ENCODE assay signal across 8 cellular contexts in the genomic region with DNA sequence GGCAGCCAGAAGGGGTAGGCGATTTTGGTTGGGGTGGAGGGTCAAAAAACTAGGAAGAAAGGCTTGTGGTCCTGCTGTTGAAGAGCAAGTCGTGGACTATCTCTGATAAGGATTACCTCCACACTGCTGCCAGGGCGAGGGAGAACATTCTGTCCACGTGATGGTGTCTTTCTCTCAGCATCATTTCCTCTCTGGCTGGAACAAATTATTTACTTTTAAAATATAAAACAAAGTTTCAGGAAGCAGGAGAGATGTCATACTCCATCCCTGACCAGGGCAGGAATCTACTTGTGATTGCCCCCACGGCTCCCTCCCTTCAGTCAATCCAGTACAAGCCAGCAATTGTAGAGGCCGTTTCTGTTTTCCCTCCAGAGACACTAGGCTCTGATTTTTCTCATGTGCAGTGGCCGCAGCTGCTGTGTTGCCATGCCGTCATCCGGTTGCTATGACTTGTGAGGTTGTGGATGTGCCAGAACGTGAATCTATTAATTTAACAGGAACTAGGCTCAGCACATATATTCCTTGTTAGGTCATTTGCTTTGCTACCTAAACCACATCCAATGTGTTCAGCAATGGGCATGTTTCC.
DNase-seq lines count a peak whose midpoint lies in the region; ATAC-seq and TF ChIP-seq lines count a peak whose summit lies in the region.

No MANE protein-coding gene starts in this region.

- intact Hi-C loops in IMR-90 (cut with micrococcal nuclease) (loop anchor here (1.0 to 5.0 kb wide), 3 partner anchors 38 to 512 kb away; a partner anchor contains a TSS), right lobe of liver (cut with DNase I) (loop anchor here in 1 of 2 donors (5.0 kb wide), 1 partner anchor 38 kb away; no protein-coding TSS in a partner anchor)

- H2BK5ac ChIP-seq in IMR-90 (ENCODE audit: low read depth, low read length, poor library complexity, severe bottlenecking), result peak overlapping the region; percentile 73

- peak overlapping the region; percentile 92 for H3K23ac ChIP-seq in IMR-90 (ENCODE audit: low read depth, low read length)

- H4K20me1 ChIP-seq in IMR-90 (ENCODE audit: insufficient read depth, low read length), result peaks cover 7% of the 10 kb centered on the region

- no peaks in the 10 kb centered on the region for H3K9me3 Mint-ChIP-seq in activated T-cell treated with anti-CD3 and anti-CD28 coated beads, Interleukin-2, amount 50 U/mL, for 72 hours

- peaks cover 18 to 39% of the 10 kb centered on the region in 2 experiments for H3K79me1 ChIP-seq in IMR-90 (ENCODE audit: low read depth in 1 of 2, low read length in 2 of 2)

- peak overlapping the region; percentile 28; the same call in 1 of the 2 replicates for H3K18ac ChIP-seq in IMR-90 (ENCODE audit: low read depth, low read length)

- peaks cover 37% of the 10 kb centered on the region for H3K4me1 Mint-ChIP-seq in activated T-cell treated with anti-CD3 and anti-CD28 coated beads, Interleukin-2, amount 50 U/mL, for 72 hours (ENCODE audit: low read depth)

- no peaks in the 10 kb centered on the region for H3K36me3 ChIP-seq in IMR-90 (ENCODE audit: control insufficient read depth, insufficient read depth, low read length)
- no peaks in the 10 kb centered on the region for H3K36me3 ChIP-seq in right lobe of liver
- H3K36me3 ChIP-seq in suprapubic skin, result no peaks in the 10 kb centered on the region

- H2AFZ ChIP-seq in IMR-90 (replicated peaks; ENCODE audit: low read length, poor library complexity), result peak overlapping the region; percentile 87

- H2BK20ac ChIP-seq in IMR-90 (ENCODE audit: low read depth, low read length), result peak overlapping the region; percentile 95

- peak overlapping the region; percentile 33; the same call in 1 of the 2 replicates for H3K4me2 ChIP-seq in IMR-90 (ENCODE audit: low read depth, low read length)

- no TSS peak for BruUV-seq in IMR-90 (replicated peaks; lab: Mats Ljungman, UMichigan)

- peak overlapping the region; percentile 94 for H2BK120ac ChIP-seq in IMR-90 (ENCODE audit: low read depth, low read length)

- no peaks in the 10 kb centered on the region for H3K27me3 Mint-ChIP-seq in activated T-cell treated with anti-CD3 and anti-CD28 coated beads, Interleukin-2, amount 50 U/mL, for 72 hours (ENCODE audit: low read depth)

- H2AK9ac ChIP-seq in IMR-90 (replicated peaks; ENCODE audit: low read depth, low read length, poor library complexity), result peak overlapping the region; percentile 87

- H3K4ac ChIP-seq in IMR-90 (ENCODE audit: low read depth, low read length), result peak overlapping the region; percentile 96

- dilution Hi-C loops in IMR-90 (cut with HindIII; ENCODE audit: low sequenced_read_pairs, unreplicated experiment), result no loop called here

- peak overlapping the region; percentile 65; the same call in 2 of the 3 replicates for H2BK15ac ChIP-seq in IMR-90 (ENCODE audit: low read depth, low read length)

- DNase-seq in IMR-90 (peak; percentile 97), cardiac fibroblast (ENCODE audit: low read depth in 2 of 2) (peak; percentile 96 to 97), right lobe of liver (peak in 1 of 3 donors; percentile 51), suprapubic skin (ENCODE audit: low spot score in 2 of 2) (peak in 1 of 2 donors; percentile 86), LoVo (ENCODE audit: low spot score) (no peak), omental fat pad (ENCODE audit: low spot score) (no peak), NCI-H146 (lab: John Stamatoyannopoulos, UW) (no peak)
- no peak for DNase-seq in activated T-cell treated with anti-CD3 and anti-CD28 coated beads, Interleukin-2, amount 50 U/mL, for 72 hours

- peak; percentile 59 for TF ChIP-seq EP300 in suprapubic skin (IDR thresholded peaks at IDR 0.05)

- peaks cover 17% of the 10 kb centered on the region for H3K9me1 ChIP-seq in IMR-90 (ENCODE audit: insufficient read depth, low read length)

- WGBS in IMR-90 (ENCODE audit: extremely low coverage in 2 of 2, insufficient read length in 1 of 2), 2 experiments, result no CpG with 5 or more reads among the region's 10 CpGs
- WGBS in right lobe of liver (ENCODE audit: insufficient coverage, low coverage, low lambda C conversion rate, missing lambda C conversion rate), result 57% methylated on average over 9 of the region's 10 CpGs
- 25% methylated on average over 10 of the region's 10 CpGs for WGBS in suprapubic skin

- H3K27ac ChIP-seq in IMR-90 (ENCODE audit: insufficient read depth, low read length) (peak overlapping the region; percentile 79), right lobe of liver (peak overlapping the region; percentile 39 to 99 (median 61)), suprapubic skin (peak overlapping the region; percentile 99)

- H3K9me3 ChIP-seq in IMR-90 (ENCODE audit: control insufficient read depth, insufficient read depth, low read length) (no peaks in the 10 kb centered on the region), right lobe of liver (no peaks in the 10 kb centered on the region), suprapubic skin (no peaks in the 10 kb centered on the region)

- peaks cover 0 to 7% of the 10 kb centered on the region in 2 donors for H3K36me3 Mint-ChIP-seq in activated T-cell treated with anti-CD3 and anti-CD28 coated beads, Interleukin-2, amount 50 U/mL, for 72 hours (ENCODE audit: insufficient read depth in 2 of 2)

- H3K9ac ChIP-seq in IMR-90 (ENCODE audit: low read depth, low read length), result peak overlapping the region; percentile 28

- H3K56ac ChIP-seq in IMR-90 (ENCODE audit: extremely low read depth, insufficient read depth, low read length), result peak overlapping the region; percentile 46

- POLR2A ChIA-PET in IMR-90 (lab: Charles Lee; ENCODE audit: unreplicated experiment), result no interaction called here

- peak overlapping the region; percentile 96 for H2AK5ac ChIP-seq in IMR-90 (ENCODE audit: low read depth, low read length)

- H4K91ac ChIP-seq in IMR-90 (ENCODE audit: insufficient read depth, low read depth, low read length), result peak overlapping the region; percentile 93

- H3K4me1 ChIP-seq in IMR-90 (ENCODE audit: control insufficient read depth, insufficient read depth, low read length) (peaks cover 24% of the 10 kb centered on the region), right lobe of liver (peaks cover 2 to 27% (median 8%) of the 10 kb centered on the region in 4 donors), suprapubic skin (peaks cover 61% of the 10 kb centered on the region)

- H3K27me3 ChIP-seq in IMR-90 (ENCODE audit: control insufficient read depth, insufficient read depth, low read length), result no peaks in the 10 kb centered on the region
- no peaks in the 10 kb centered on the region for H3K27me3 ChIP-seq in right lobe of liver
- no peaks in the 10 kb centered on the region for H3K27me3 ChIP-seq in suprapubic skin

- H4K8ac ChIP-seq in IMR-90 (ENCODE audit: low read depth in 2 of 2, low read length in 2 of 2), result peak overlapping the region; percentile 14 to 90; a peak in 3 of 4 replicates

- TF ChIP-seq CTCF in IMR-90 (conservative IDR thresholded peaks at IDR 0.05; ENCODE audit: low read depth, low read length) (no peak), cardiac fibroblast (IDR thresholded peaks at IDR 0.05; ENCODE audit: low read depth, low read length) (no peak), right lobe of liver (IDR thresholded peaks at IDR 0.05) (no peak), suprapubic skin (IDR thresholded peaks at IDR 0.05) (no peak), omental fat pad (IDR thresholded peaks at IDR 0.05) (no peak)

- TF ChIP-seq POLR2A in IMR-90 (IDR thresholded peaks at IDR 0.05; ENCODE audit: low read depth, low read length) (peak; percentile 64; the same call in 1 of the 2 replicates), right lobe of liver (IDR thresholded peaks at IDR 0.05) (peak; percentile 46), suprapubic skin (IDR thresholded peaks at IDR 0.05) (peak in 1 of 2 donors; percentile 45)

- H3K4me3 Mint-ChIP-seq in activated T-cell treated with anti-CD3 and anti-CD28 coated beads, Interleukin-2, amount 50 U/mL, for 72 hours, result peak overlapping the region in 1 of 2 donors; percentile 4

- H3K14ac ChIP-seq in IMR-90 (replicated peaks; ENCODE audit: low read depth, low read length), result peak overlapping the region; percentile 96

- ATAC-seq in IMR-90 (ENCODE audit: low read depth) (peak; percentile 32), right lobe of liver (peak in 2 of 4 donors; percentile 6 to 59), omental fat pad (ENCODE audit: low FRiP score) (no peak)
- ATAC-seq in activated T-cell treated with anti-CD3 and anti-CD28 coated beads, Interleukin-2, amount 50 U/mL, for 72 hours (replicated peaks in 1 of 2), result no peak

- no peak overlapping the region for H3K27ac Mint-ChIP-seq in activated T-cell treated with anti-CD3 and anti-CD28 coated beads, Interleukin-2, amount 50 U/mL, for 72 hours

- in situ Hi-C loops in IMR-90 (cut with MboI; ENCODE audit: low sequenced_read_pairs), result no loop called here

- H4K5ac ChIP-seq in IMR-90 (ENCODE audit: low read depth, low read length), result peak overlapping the region; percentile 50

- CTCF ChIA-PET in IMR-90 (lab: Yijun Ruan, JAX), result interaction anchor here (0.6 to 1.4 kb wide), 2 partner anchors 8 to 16 kb away, joined by 3 to 4 read pairs; no protein-coding TSS in a partner anchor

- no peak; the same call in 1 of the 2 replicates for TF ChIP-seq RAD21 in IMR-90 (IDR thresholded peaks at IDR 0.05; ENCODE audit: low read length)

- H3K4me3 ChIP-seq in IMR-90 (ENCODE audit: insufficient read depth, low read depth, low read length) (no peak overlapping the region), cardiac fibroblast (replicated peaks in 1 of 2; ENCODE audit: low read depth in 2 of 2, low read length in 2 of 2) (peak overlapping the region in 1 of 2 donors; percentile 24), right lobe of liver (no peak overlapping the region), suprapubic skin (no peak overlapping the region)

TF ChIP-seq in IMR-90, 13 proteins besides CTCF, POLR2A, EP300 and RAD21 (continues in another document):
- TF ChIP-seq MXI1 (IDR thresholded peaks at IDR 0.05; ENCODE audit: borderline replicate concordance, low read depth, low read length), result peak; percentile 81
- no peak for TF ChIP-seq NFE2L2 (IDR thresholded peaks at IDR 0.05; ENCODE audit: low read depth, low read length)
- TF ChIP-seq BHLHE40 (IDR thresholded peaks at IDR 0.05; ENCODE audit: low read depth, low read length), result peak; percentile 95
- 0 out of 2 replicates have a peak, but pooled peaks have one; percentile 10 for TF ChIP-seq CEBPB (IDR thresholded peaks at IDR 0.05; ENCODE audit: low read depth, low read length)
- TF ChIP-seq MAZ (IDR thresholded peaks at IDR 0.05; ENCODE audit: borderline replicate concordance, low read depth, low read length), result no peak
- TF ChIP-seq RCOR1 (IDR thresholded peaks at IDR 0.05; ENCODE audit: insufficient replicate concordance, low read length), result no peak
- TF ChIP-seq, protein P1, sequence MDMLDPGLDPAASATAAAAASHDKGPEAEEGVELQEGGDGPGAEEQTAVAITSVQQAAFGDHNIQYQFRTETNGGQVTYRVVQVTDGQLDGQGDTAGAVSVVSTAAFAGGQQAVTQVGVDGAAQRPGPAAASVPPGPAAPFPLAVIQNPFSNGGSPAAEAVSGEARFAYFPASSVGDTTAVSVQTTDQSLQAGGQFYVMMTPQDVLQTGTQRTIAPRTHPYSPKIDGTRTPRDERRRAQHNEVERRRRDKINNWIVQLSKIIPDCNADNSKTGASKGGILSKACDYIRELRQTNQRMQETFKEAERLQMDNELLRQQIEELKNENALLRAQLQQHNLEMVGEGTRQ (IDR thresholded peaks at IDR 0.05; ENCODE audit: low read depth, low read length), result peak; percentile 84
- no peak for TF ChIP-seq RFX5 (IDR thresholded peaks at IDR 0.05; ENCODE audit: low read depth, low read length)

Comparison
In these comparisons a context has a peak if more than half of its experiments do, and no peak if none do; other contexts are left out.
1. DNase-seq: peak in IMR-90 (single experiment) and cardiac fibroblast (2 of 2); none in LoVo (single experiment), omental fat pad (single experiment), NCI-H146 (single experiment) and activated T-cell treated with anti-CD3 and anti-CD28 coated beads, Interleukin-2, amount 50 U/mL, for 72 hours (0 of 2).
2. Peak in every context shown above with its lines, with median percentiles within 50 percentile points of each other: H3K27ac ChIP-seq.